Comparison of ENCODE assay signal across 9 cellular contexts in the genomic region with DNA sequence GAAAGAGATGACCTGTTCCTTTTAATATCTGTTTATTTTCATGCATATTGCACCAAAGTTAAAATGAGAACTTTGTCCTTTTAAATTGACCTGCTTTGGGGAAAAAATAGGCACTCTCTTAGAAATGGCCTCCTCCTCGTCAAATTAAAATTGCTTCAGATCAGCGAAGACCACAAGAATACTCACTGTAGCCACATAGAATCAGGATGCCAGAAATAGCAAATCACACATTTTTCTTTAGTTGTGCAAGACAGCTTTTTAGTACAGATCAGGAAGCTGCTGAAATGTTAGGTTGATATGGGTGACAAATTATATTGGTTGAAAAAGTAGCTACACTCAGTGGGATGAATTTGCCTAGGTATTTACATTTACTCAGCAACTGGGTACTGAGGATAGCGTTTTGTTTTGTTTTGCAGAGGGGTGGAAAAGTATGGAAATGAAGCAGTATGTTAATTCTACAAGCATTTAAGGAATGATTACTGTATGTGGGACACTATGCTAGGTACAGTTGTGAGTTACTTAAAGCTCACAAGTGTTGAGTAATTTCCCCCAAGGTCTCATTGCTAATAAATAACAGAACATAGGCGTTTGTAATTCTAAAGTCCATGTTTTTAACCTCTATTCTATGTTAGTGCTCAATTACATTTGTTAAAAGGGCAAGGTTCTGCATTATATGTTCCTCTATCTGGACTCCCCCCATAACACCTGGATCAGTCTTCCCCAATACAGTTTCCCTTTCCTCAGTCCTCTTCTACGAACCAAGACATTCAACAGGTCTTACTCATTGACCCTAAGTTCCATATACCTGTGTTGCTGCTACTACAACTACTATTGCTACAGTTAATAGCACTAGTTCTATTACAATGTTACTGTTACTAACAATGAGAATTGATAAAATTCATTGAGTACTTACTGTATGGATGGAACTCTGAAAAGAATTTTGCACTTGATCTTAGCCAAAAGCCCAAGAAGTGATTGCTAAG.
DNase-seq lines count a peak whose midpoint lies in the region; ATAC-seq and TF ChIP-seq lines count a peak whose summit lies in the region.
"Had no signal": no experiment of that assay in that cellular context is flagged by ENCODE, and none has a peak within 500 bp of the region (broad histone marks: within the 10 kb centered on the region; RNA-seq: fewer than 3 reads in every experiment).

No MANE protein-coding gene starts in this region.

- no peak for TF ChIP-seq POLR2A in NB4 (IDR thresholded peaks at IDR 0.05; ENCODE audit: extremely low read depth, insufficient read length)

- ATAC-seq in GM21381 (IDR thresholded peaks at IDR 0.05; ENCODE audit: unreplicated experiment): peak; percentile 49
- ATAC-seq in GM18873 (IDR thresholded peaks at IDR 0.05; ENCODE audit: low FRiP score, unreplicated experiment): no peak
- ATAC-seq: psoas muscle had no signal

- TF ChIP-seq CTCF in AG09319 (IDR thresholded peaks at IDR 0.05; ENCODE audit: low read depth, low read length): no peak
- no peak for TF ChIP-seq CTCF in NB4 (IDR thresholded peaks at IDR 0.05; ENCODE audit: low read depth, low read length)
- no peak for TF ChIP-seq CTCF in fibroblast of mammary gland (conservative IDR thresholded peaks at IDR 0.05; ENCODE audit: control insufficient read depth, insufficient read depth, low read depth, low read length)
- TF ChIP-seq CTCF in GM20000 (IDR thresholded peaks at IDR 0.05; ENCODE audit: extremely low read depth, missing control alignments): no peak

- H3K4me3 ChIP-seq in NB4 (ENCODE audit: low read depth, low read length): no peak overlapping the region
- no peak overlapping the region for H3K4me3 ChIP-seq in fibroblast of mammary gland (ENCODE audit: control insufficient read depth, low read depth, low read length)
- H3K4me3 ChIP-seq: psoas muscle had no signal

- DNase-seq in AG09319 (ENCODE audit: extremely low read depth, low read depth) (peak; percentile 18), NB4 (ENCODE audit: low read depth) (peak; percentile 39), fibroblast of mammary gland (ENCODE audit: low read depth) (peak; percentile 59), Ammon's horn (ENCODE audit: low spot score) (no peak), GM20000 (ENCODE audit: low spot score) (no peak)
- DNase-seq in activated CD4-positive, CD25-positive, alpha-beta regulatory T cell (lab: John Stamatoyannopoulos, UW): no peak
- DNase-seq: psoas muscle had no signal

Comparison
In these comparisons a context has a peak if more than half of its experiments do, and no peak if none do; other contexts are left out.
1. DNase-seq: peak in AG09319 (single experiment), NB4 (single experiment) and fibroblast of mammary gland (single experiment); none in Ammon's horn (single experiment), GM20000 (single experiment) and activated CD4-positive, CD25-positive, alpha-beta regulatory T cell (0 of 4).